ENCODE assay signal across 11 cellular contexts in genomic region chr4:101155859-101156430, GRCh38.
DNase-seq lines count a peak whose midpoint lies in the region; ATAC-seq, FAIRE-seq and TF ChIP-seq lines count a peak whose summit lies in the region.
"Had no signal": no experiment of that assay in that cellular context is flagged by ENCODE, and none has a peak within 500 bp of the region (broad histone marks: within the 10 kb centered on the region; RNA-seq: fewer than 3 reads in every experiment).

No MANE protein-coding gene starts in this region.

- peaks cover 22% of the 10 kb centered on the region for H3K4me1 Mint-ChIP-seq in T-helper 1 cell treated with Interleukin-12 subunit alpha and Interleukin-12 subunit beta and Interleukin-4 antibody, amounts not matched to agents 30 μg/mL and 1 μg/mL, for 36 hours (ENCODE audit: low read depth)

- no peak for ATAC-seq in Right ventricle myocardium superior (ENCODE audit: poor library complexity)

- intact Hi-C loops in Right ventricle myocardium superior (cut with DNase I): no loop called here

- H3K27ac ChIP-seq in 22Rv1 (peak overlapping the region; percentile 97), ectodermal cell (ENCODE audit: insufficient read depth, low read depth, low read length, poor library complexity, severe bottlenecking) (peak overlapping the region; percentile 52)

- no peak for FAIRE-seq in D721Med (lab: Jason Lieb, UNC)
- FAIRE-seq: H1 had no signal

- H3K4me3 Mint-ChIP-seq in T-helper 1 cell treated with Interleukin-12 subunit alpha and Interleukin-12 subunit beta and Interleukin-4 antibody, amounts not matched to agents 30 μg/mL and 1 μg/mL, for 36 hours: no peak overlapping the region

- no peaks in the 10 kb centered on the region for H3K27me3 ChIP-seq in ectodermal cell (ENCODE audit: control insufficient read depth, insufficient read depth, low read length, poor library complexity, severe bottlenecking)

- no peaks in the 10 kb centered on the region for H3K27me3 Mint-ChIP-seq in T-helper 1 cell treated with Interleukin-12 subunit alpha and Interleukin-12 subunit beta and Interleukin-4 antibody, amounts not matched to agents 30 μg/mL and 1 μg/mL, for 36 hours (ENCODE audit: low read depth)

- H3K36me3 ChIP-seq in ectodermal cell (ENCODE audit: control insufficient read depth, insufficient read depth, low read length): no peaks in the 10 kb centered on the region

- 86 to 94% methylated on average over 2 to 3 of the region's 3 CpGs for whole genome bisulfite sequencing in ectodermal cell, 2 experiments

- no peak overlapping the region for H3K4me3 ChIP-seq in ectodermal cell (ENCODE audit: insufficient read depth, low read depth, low read length)

- H3K9me3 ChIP-seq in ectodermal cell (ENCODE audit: control insufficient read depth, low read length): no peaks in the 10 kb centered on the region

- H3K9me3 Mint-ChIP-seq in T-helper 1 cell treated with Interleukin-12 subunit alpha and Interleukin-12 subunit beta and Interleukin-4 antibody, amounts not matched to agents 30 μg/mL and 1 μg/mL, for 36 hours: no peaks in the 10 kb centered on the region

- TF ChIP-seq CTCF in 22Rv1 (IDR thresholded peaks at IDR 0.05) (no peak), D721Med (IDR thresholded peaks at IDR 0.05; ENCODE audit: insufficient read depth, missing control alignments) (no peak)

- H3K27ac Mint-ChIP-seq in T-helper 1 cell treated with Interleukin-12 subunit alpha and Interleukin-12 subunit beta and Interleukin-4 antibody, amounts not matched to agents 30 μg/mL and 1 μg/mL, for 36 hours: peak overlapping the region; percentile 2
- H3K27ac Mint-ChIP-seq: progenitor cell of endocrine pancreas had no signal

- DNase-seq in ELR (ENCODE audit: low read depth): peak; percentile 19
- DNase-seq in NCI-H2227 (lab: John Stamatoyannopoulos, UW; ENCODE audit: unreplicated experiment): no peak
- DNase-seq in Right ventricle myocardium superior: no peak
- no peak for DNase-seq in NOMO-1 (lab: John Stamatoyannopoulos, UW; ENCODE audit: unreplicated experiment in 2 of 2)
- DNase-seq in D721Med (ENCODE audit: insufficient read length, low spot score): no peak
- DNase-seq: midbrain had no signal

- peaks cover 19% of the 10 kb centered on the region for H3K4me1 ChIP-seq in ectodermal cell (ENCODE audit: control insufficient read depth, insufficient read depth, low read length)

- peaks cover 4% of the 10 kb centered on the region for H3K36me3 Mint-ChIP-seq in T-helper 1 cell treated with Interleukin-12 subunit alpha and Interleukin-12 subunit beta and Interleukin-4 antibody, amounts not matched to agents 30 μg/mL and 1 μg/mL, for 36 hours (ENCODE audit: low read depth)
